ENCODE assay signal across 27 cellular contexts in genomic region chr11:46337626-46338345, GRCh38. TPM values are rescaled to one million over a fixed set of nuclear protein-coding genes. Genes with fewer than 3 reads are reported as not detected.
DNase-seq lines count a peak whose midpoint lies in the region; TF ChIP-seq lines count a peak whose summit lies in the region.
"Had no signal": no experiment of that assay in that cellular context is flagged by ENCODE, and none has a peak within 500 bp of the region (broad histone marks: within the 10 kb centered on the region; RNA-seq: fewer than 3 reads in every experiment).

No MANE protein-coding gene starts in this region.

- peaks cover 85% of the 10 kb centered on the region for H3K4me1 Mint-ChIP-seq in activated naive CD4-positive, alpha-beta T cell treated with anti-CD3 and anti-CD28 coated beads, Interleukin-2, amount 50 U/mL, for 24 hours
- peaks cover 77% of the 10 kb centered on the region for H3K4me1 Mint-ChIP-seq in activated naive CD4-positive, alpha-beta T cell treated with anti-CD3 and anti-CD28 coated beads, Interleukin-2, amount 10 ng/mL, durations not matched to agents 7 days and 5 days
- peaks cover 33% of the 10 kb centered on the region for H3K4me1 Mint-ChIP-seq in type B pancreatic cell (ENCODE audit: unreplicated experiment)
- H3K4me1 Mint-ChIP-seq in Caco-2 (ENCODE audit: low read depth, unreplicated experiment) = no peaks in the 10 kb centered on the region

- H3K4me3 ChIP-seq in dorsolateral prefrontal cortex = peak overlapping the region in 1 of 59 donors; percentile 53
- no peak overlapping the region for H3K4me3 ChIP-seq in Caco-2 (ENCODE audit: low read depth, low read length)
- H3K4me3 ChIP-seq: hepatocyte, tibial nerve had no signal

- no peaks in the 10 kb centered on the region for H3K36me3 Mint-ChIP-seq in activated naive CD4-positive, alpha-beta T cell treated with anti-CD3 and anti-CD28 coated beads, Interleukin-2, amount 50 U/mL, for 24 hours
- H3K36me3 Mint-ChIP-seq in activated naive CD4-positive, alpha-beta T cell treated with anti-CD3 and anti-CD28 coated beads, Interleukin-2, amount 10 ng/mL, durations not matched to agents 7 days and 5 days = peaks cover 3% of the 10 kb centered on the region
- H3K36me3 Mint-ChIP-seq in type B pancreatic cell (no peaks in the 10 kb centered on the region), Caco-2 (ENCODE audit: insufficient read depth, unreplicated experiment) (no peaks in the 10 kb centered on the region)

- no peaks in the 10 kb centered on the region for H3K9me3 ChIP-seq in Caco-2
- H3K9me3 ChIP-seq: adrenal gland, BE2C, stomach, tibial nerve had no signal

- H3K27me3 ChIP-seq in dorsolateral prefrontal cortex = peaks cover 0 to 17% (median 0%) of the 10 kb centered on the region in 45 donors
- peaks cover 3% of the 10 kb centered on the region for H3K27me3 ChIP-seq in Caco-2 (replicated peaks; ENCODE audit: control insufficient read depth, insufficient read depth, low read length)

- CTCF ChIA-PET in activated naive CD4-positive, alpha-beta T cell treated with anti-CD3 and anti-CD28 coated beads, Interleukin-2, amount 10 ng/mL, durations not matched to agents 7 days and 5 days (lab: Charles Lee) = interaction anchor here (0.7 kb wide), 1 partner anchor 14 kb away, joined by 3 read pairs; no protein-coding TSS in a partner anchor
- CTCF ChIA-PET in Caco-2 (lab: Charles Lee) = no interaction called here

- no peak for TF ChIP-seq CTCF in dorsolateral prefrontal cortex (IDR thresholded peaks at IDR 0.05 in 54 of 56, conservative IDR thresholded peaks at IDR 0.05 in 2 of 56; ENCODE audit: low read depth in 1 of 56, partially characterized antibody in 56 of 56)
- no peak for TF ChIP-seq CTCF in type B pancreatic cell (conservative IDR thresholded peaks at IDR 0.05)
- no peak for TF ChIP-seq CTCF in Caco-2 (IDR thresholded peaks at IDR 0.05; ENCODE audit: insufficient read depth in 1 of 2, low read depth in 1 of 2, low read length in 1 of 2, severe bottlenecking in 1 of 2, unreplicated experiment in 1 of 2)

- DNase-seq in activated naive CD4-positive, alpha-beta T cell treated with anti-CD3 and anti-CD28 coated beads, Interleukin-2, amount 10 ng/mL, durations not matched to agents 7 days and 5 days = no peak
- peak; percentile 34 for DNase-seq in NCI-H69 (lab: John Stamatoyannopoulos, UW)
- no peak for DNase-seq in dorsolateral prefrontal cortex
- DNase-seq in type B pancreatic cell (ENCODE audit: extremely low spot score, unreplicated experiment) = no peak
- DNase-seq in HuH-7.5 (ENCODE audit: low spot score) = no peak
- DNase-seq in Caco-2 = no peak
- DNase-seq in stimulated activated CD4-positive, alpha-beta T cell treated with anti-CD3 and anti-CD28 coated beads, Interleukin-2, amount 100 ng/mL, for 48 hours = no peak
- DNase-seq: activated CD8-positive, alpha-beta T cell treated with anti-CD3 and anti-CD28 coated beads for 36 hours; activated gamma-delta T cell; BE2C; Calu3; DND-41; effector memory CD4-positive, alpha-beta T cell; erythroblast; NCI-H1105 treated with DMSO at 0.1 percent for 48 hours; NCI-H2029 treated with DMSO at 0.1 percent for 48 hours; NCI-H226; NCI-H82; stomach had no signal

- intact Hi-C loops in dorsolateral prefrontal cortex (cut with DNase I) (no loop called here), Caco-2 (cut with micrococcal nuclease; ENCODE audit: unreplicated experiment) (no loop called here)

- POLR2A ChIA-PET in Caco-2 (lab: Charles Lee) = no interaction called here

- H3K27ac ChIP-seq in dorsolateral prefrontal cortex = peak overlapping the region in 38 of 59 donors; percentile 11 to 97 (median 86)

- no peak overlapping the region for H3K4me3 Mint-ChIP-seq in activated naive CD4-positive, alpha-beta T cell treated with anti-CD3 and anti-CD28 coated beads, Interleukin-2, amount 50 U/mL, for 24 hours
- H3K4me3 Mint-ChIP-seq in activated naive CD4-positive, alpha-beta T cell treated with anti-CD3 and anti-CD28 coated beads, Interleukin-2, amount 10 ng/mL, durations not matched to agents 7 days and 5 days = no peak overlapping the region
- H3K4me3 Mint-ChIP-seq in type B pancreatic cell = peak overlapping the region; percentile 27
- H3K4me3 Mint-ChIP-seq in Caco-2 (ENCODE audit: unreplicated experiment) = no peak overlapping the region
- H3K4me3 Mint-ChIP-seq: activated CD8-positive, alpha-beta T cell treated with anti-CD3 and anti-CD28 coated beads for 36 hours had no signal

- peak overlapping the region; percentile 46 for H3K27ac Mint-ChIP-seq in activated naive CD4-positive, alpha-beta T cell treated with anti-CD3 and anti-CD28 coated beads, Interleukin-2, amount 50 U/mL, for 24 hours
- no peak overlapping the region for H3K27ac Mint-ChIP-seq in activated naive CD4-positive, alpha-beta T cell treated with anti-CD3 and anti-CD28 coated beads, Interleukin-2, amount 10 ng/mL, durations not matched to agents 7 days and 5 days
- H3K27ac Mint-ChIP-seq in type B pancreatic cell = no peak overlapping the region
- H3K27ac Mint-ChIP-seq in Caco-2 (ENCODE audit: unreplicated experiment) = no peak overlapping the region
- H3K27ac Mint-ChIP-seq: activated CD8-positive, alpha-beta T cell treated with anti-CD3 and anti-CD28 coated beads for 36 hours had no signal

- BruUV-seq in Caco-2 (replicated peaks; lab: Mats Ljungman, UMichigan) = no TSS peak

- H3K9me3 Mint-ChIP-seq in activated naive CD4-positive, alpha-beta T cell treated with anti-CD3 and anti-CD28 coated beads, Interleukin-2, amount 50 U/mL, for 24 hours = no peaks in the 10 kb centered on the region
- H3K9me3 Mint-ChIP-seq in activated naive CD4-positive, alpha-beta T cell treated with anti-CD3 and anti-CD28 coated beads, Interleukin-2, amount 10 ng/mL, durations not matched to agents 7 days and 5 days = no peaks in the 10 kb centered on the region
- H3K9me3 Mint-ChIP-seq in type B pancreatic cell (no peaks in the 10 kb centered on the region), Caco-2 (ENCODE audit: unreplicated experiment) (no peaks in the 10 kb centered on the region)
- H3K9me3 Mint-ChIP-seq: activated CD8-positive, alpha-beta T cell treated with anti-CD3 and anti-CD28 coated beads for 36 hours; nephron had no signal

- H3K36me3 ChIP-seq in Caco-2 (ENCODE audit: control insufficient read depth, insufficient read depth, low read length) = no peaks in the 10 kb centered on the region
- H3K36me3 ChIP-seq: adrenal gland, BE2C, stomach, tibial nerve had no signal

- no peaks in the 10 kb centered on the region for H3K27me3 Mint-ChIP-seq in activated naive CD4-positive, alpha-beta T cell treated with anti-CD3 and anti-CD28 coated beads, Interleukin-2, amount 50 U/mL, for 24 hours
- peaks cover 53% of the 10 kb centered on the region for H3K27me3 Mint-ChIP-seq in activated naive CD4-positive, alpha-beta T cell treated with anti-CD3 and anti-CD28 coated beads, Interleukin-2, amount 10 ng/mL, durations not matched to agents 7 days and 5 days
- H3K27me3 Mint-ChIP-seq in type B pancreatic cell (peaks cover 24% of the 10 kb centered on the region), Caco-2 (ENCODE audit: insufficient read depth, unreplicated experiment) (no peaks in the 10 kb centered on the region)
- H3K27me3 Mint-ChIP-seq: activated CD8-positive, alpha-beta T cell treated with anti-CD3 and anti-CD28 coated beads for 36 hours had no signal

- H3K4me1 ChIP-seq in Caco-2 = peaks cover 10% of the 10 kb centered on the region
- H3K4me1 ChIP-seq: BE2C had no signal

RNA-seq across cellular contexts. Expression of gene DGKZ, which starts 9.5 kb away (rescaled TPM):
- 100 to 1,000 TPM; 142 to 475 (median 319) TPM for total RNA-seq in dorsolateral prefrontal cortex
- total RNA-seq in type B pancreatic cell (ENCODE audit: low replicate concordance) = 50.0 and 57.6 TPM in 2 replicates
- total RNA-seq in Caco-2 (2022) = 59.3 and 59.5 TPM in 2 replicates

RNA-seq across cellular contexts. Expression of gene MDK, which starts 43.7 kb away (rescaled TPM):
- total RNA-seq in dorsolateral prefrontal cortex (10 to 100 TPM in 95 of 120 experiments, 1 to 10 TPM in 25; 4.6 to 45.3 (median 12.9) TPM), type B pancreatic cell (ENCODE audit: low replicate concordance) (949 and 981 TPM in 2 replicates), Caco-2 (2022) (601 and 699 TPM in 2 replicates)

RNA-seq across cellular contexts. Expression of gene CHRM4, which starts 53.8 kb away (rescaled TPM):
- total RNA-seq in dorsolateral prefrontal cortex = 10 to 100 TPM in 56 of 120 experiments, 1 to 10 TPM in 64; 2.7 to 25.0 (median 9.7) TPM
- 0.98 and 1.0 TPM in 2 replicates for total RNA-seq in type B pancreatic cell (ENCODE audit: low replicate concordance)
- total RNA-seq in Caco-2 (2022) = 0.27 and 0.28 TPM in 2 replicates
- total RNA-seq: activated CD8-positive, alpha-beta T cell treated with anti-CD3 and anti-CD28 coated beads for 36 hours; bronchial epithelial cell; Calu3; fibroblast of villous mesenchyme; posterior vena cava had no signal

Comparison
In these comparisons a context has a peak if more than half of its experiments do, and no peak if none do; other contexts are left out.
1. RNA of gene MDK, which starts 43.7 kb away (total RNA-seq): 949 to 981 TPM in type B pancreatic cell and 601 to 699 TPM in Caco-2; 4.6 to 45.3 TPM in dorsolateral prefrontal cortex; every median in the first group is over 10 times any median in the second.